In genomic region chr14:70641548-70642312, GRCh38 we compare ENCODE assay signal across 9 cellular contexts. TPM values are rescaled to one million over a fixed set of nuclear protein-coding genes. Genes with fewer than 3 reads are reported as not detected.
DNase-seq lines count a peak whose midpoint lies in the region; ATAC-seq and TF ChIP-seq lines count a peak whose summit lies in the region.
"Had no signal": no experiment of that assay in that cellular context is flagged by ENCODE, and none has a peak within 500 bp of the region (broad histone marks: within the 10 kb centered on the region; RNA-seq: fewer than 3 reads in every experiment).

TTC9 (plus strand) TSS chr14:70641916; CDS start chr14:70642130, 214 bp downstream.

- no peak within 1 kb of the TSS for H2BK20ac ChIP-seq in H9 (ENCODE audit: low read depth, low read length, poor library complexity, severe bottlenecking)

- no peak for TF ChIP-seq CTCF in CD8-positive, alpha-beta T cell (IDR thresholded peaks at IDR 0.05)
- TF ChIP-seq CTCF in H9 (conservative IDR thresholded peaks at IDR 0.05), result no peak
- no peak for TF ChIP-seq CTCF in upper lobe of left lung (IDR thresholded peaks at IDR 0.05)

- H3T11ph ChIP-seq in H9 (ENCODE audit: low read length), result no peak within 1 kb of the TSS

- peak within 1 kb of the TSS; percentile 99 for H3K4me3 Mint-ChIP-seq in CD8-positive, alpha-beta T cell
- peak within 1 kb of the TSS; percentile 87 to 97 for H3K4me3 Mint-ChIP-seq in H9
- H3K4me3 Mint-ChIP-seq in T-helper 1 cell treated with Interleukin-12 subunit alpha and Interleukin-12 subunit beta and Interleukin-4 antibody, amounts not matched to agents 30 μg/mL and 1 μg/mL, for 36 hours, result peak within 1 kb of the TSS; percentile 92

- no peak within 1 kb of the TSS for H4K8ac ChIP-seq in H9 (replicated peaks; ENCODE audit: insufficient read length, low read depth, low read length)

- no peak within 1 kb of the TSS for H3K23ac ChIP-seq in H9 (ENCODE audit: insufficient read length, low read depth, low read length)

- peaks cover 15% of the 10 kb centered on the region for H3K36me3 Mint-ChIP-seq in CD8-positive, alpha-beta T cell
- peaks cover 0 to 4% (median 3%) of the 10 kb centered on the region in 3 experiments; a peak in 4 of 7 replicates for H3K36me3 Mint-ChIP-seq in H9 (ENCODE audit: insufficient read depth in 1 of 3, low read depth in 3 of 3)
- peaks cover 10% of the 10 kb centered on the region for H3K36me3 Mint-ChIP-seq in T-helper 1 cell treated with Interleukin-12 subunit alpha and Interleukin-12 subunit beta and Interleukin-4 antibody, amounts not matched to agents 30 μg/mL and 1 μg/mL, for 36 hours (ENCODE audit: low read depth)

- no peak within 1 kb of the TSS for H2BK120ac ChIP-seq in H9 (ENCODE audit: low read depth, low read length, poor library complexity, severe bottlenecking)

- H3K23me2 ChIP-seq in H9 (ENCODE audit: insufficient read length, low read depth, low read length, poor library complexity, severe bottlenecking), result peaks cover 21% of the 10 kb centered on the region

- H3K9ac ChIP-seq in H9 (ENCODE audit: extremely low read depth, insufficient read length, low read length), result peak within 1 kb of the TSS; percentile 69

- H3K79me1 ChIP-seq in H9 (ENCODE audit: insufficient read depth, low read depth, low read length, poor library complexity, severe bottlenecking), result no peaks in the 10 kb centered on the region

- CTCF ChIA-PET in CD8-positive, alpha-beta T cell (lab: Charles Lee), result interaction anchor here (1.0 to 2.8 kb wide), 11 partner anchors 11 to 176 kb away, joined by 3 to 19 read pairs (median 6); no protein-coding TSS in a partner anchor

- intact Hi-C loops in CD8-positive, alpha-beta T cell (cut with DNase I, micrococcal nuclease), result loop anchor here (1.0 to 10.0 kb wide), 10 partner anchors 19 to 293 kb away; partner anchors contain the start of genes MED6 (in 2 of the 2), MAP3K9 (in 1 of the 2) and PCNX1 (in 1 of the 2)

- no CpG with 5 or more reads among the region's 106 CpGs for WGBS in H9 (ENCODE audit: extremely low coverage, insufficient read length, low lambda C conversion rate)
- WGBS in mesodermal cell (ENCODE audit: insufficient coverage in 2 of 2), 2 experiments, result 0 to 1% methylated on average over 62 to 80 of the region's 106 CpGs
- 0% methylated on average over 15 to 43 of the region's 106 CpGs for WGBS in upper lobe of left lung, 2 donors

- H3K36me3 ChIP-seq in CD8-positive, alpha-beta T cell (ENCODE audit: insufficient read depth, low read length), result no peaks in the 10 kb centered on the region
- H3K36me3 ChIP-seq in mesodermal cell (ENCODE audit: control insufficient read depth, insufficient read depth, low read length) (no peaks in the 10 kb centered on the region), upper lobe of left lung (no peaks in the 10 kb centered on the region)

- peak within 1 kb of the TSS; percentile 74 for H3K4me3 ChIP-seq in CD8-positive, alpha-beta T cell (ENCODE audit: low read depth, low read length)
- H3K4me3 ChIP-seq in mesodermal cell (ENCODE audit: extremely low read depth, insufficient read depth, low read length, poor library complexity, severe bottlenecking), result peak within 1 kb of the TSS; percentile 64
- peak within 1 kb of the TSS; percentile 69 to 84 (median 78) for H3K4me3 ChIP-seq in upper lobe of left lung

- H3K27me3 Mint-ChIP-seq in CD8-positive, alpha-beta T cell (ENCODE audit: low read depth), result no peaks in the 10 kb centered on the region
- no peaks in the 10 kb centered on the region for H3K27me3 Mint-ChIP-seq in H9 (ENCODE audit: low read depth)
- H3K27me3 Mint-ChIP-seq in T-helper 1 cell treated with Interleukin-12 subunit alpha and Interleukin-12 subunit beta and Interleukin-4 antibody, amounts not matched to agents 30 μg/mL and 1 μg/mL, for 36 hours (ENCODE audit: low read depth), result no peaks in the 10 kb centered on the region

- H3K27me3 ChIP-seq in CD8-positive, alpha-beta T cell (ENCODE audit: insufficient read depth, low read length), result no peaks in the 10 kb centered on the region
- H3K27me3 ChIP-seq in H9 (ENCODE audit: insufficient read depth, low read length), result no peaks in the 10 kb centered on the region
- H3K27me3 ChIP-seq in upper lobe of left lung, result peaks cover 0 to 12% (median 0%) of the 10 kb centered on the region in 4 donors

- no peak within 1 kb of the TSS for H2BK5ac ChIP-seq in H9 (ENCODE audit: insufficient read length, low read length)

- no peak for TF ChIP-seq EP300 in upper lobe of left lung (IDR thresholded peaks at IDR 0.05)

- H3K14ac ChIP-seq in H9 (ENCODE audit: insufficient read depth, low read length), result peak within 1 kb of the TSS; percentile 43

- H3K27ac ChIP-seq in CD8-positive, alpha-beta T cell (ENCODE audit: low read depth, low read length), result peak within 1 kb of the TSS; percentile 61
- H3K27ac ChIP-seq in H9 (ENCODE audit: insufficient read length, low read depth, low read length) (no peak within 1 kb of the TSS), mesodermal cell (ENCODE audit: low read depth, low read length, severe bottlenecking) (no peak within 1 kb of the TSS), upper lobe of left lung (peak within 1 kb of the TSS; percentile 57 to 79 (median 64))

- H3K27ac Mint-ChIP-seq in CD8-positive, alpha-beta T cell, result peak within 1 kb of the TSS; percentile 97
- peak within 1 kb of the TSS; percentile 54 to 96 (median 62); a peak in 5 of 7 replicates for H3K27ac Mint-ChIP-seq in H9
- peak within 1 kb of the TSS; percentile 86 for H3K27ac Mint-ChIP-seq in T-helper 1 cell treated with Interleukin-12 subunit alpha and Interleukin-12 subunit beta and Interleukin-4 antibody, amounts not matched to agents 30 μg/mL and 1 μg/mL, for 36 hours

- peak within 1 kb of the TSS; percentile 44 for H3K18ac ChIP-seq in H9 (ENCODE audit: insufficient read length, low read depth, low read length)

- peaks cover 40% of the 10 kb centered on the region for H3K4me1 ChIP-seq in CD8-positive, alpha-beta T cell (ENCODE audit: insufficient read depth, low read length)
- H3K4me1 ChIP-seq in H9 (ENCODE audit: insufficient read depth, low read length) (peaks cover 18% of the 10 kb centered on the region), mesodermal cell (ENCODE audit: control insufficient read depth, insufficient read depth, low read length, poor library complexity, severe bottlenecking) (peaks cover 8% of the 10 kb centered on the region), upper lobe of left lung (peaks cover 7 to 32% (median 13%) of the 10 kb centered on the region in 4 donors)

- POLR2A ChIA-PET in CD8-positive, alpha-beta T cell (lab: Charles Lee), result interaction anchor here (0.6 to 2.9 kb wide), 13 partner anchors 11 to 283 kb away, joined by 3 to 34 read pairs (median 3); partner anchors contain the start of genes MAP3K9 and MED6

- H3K79me2 ChIP-seq in H9 (ENCODE audit: insufficient read depth, low read length), result peaks cover 33% of the 10 kb centered on the region; the same call in 1 of the 2 replicates

- H2BK15ac ChIP-seq in H9 (ENCODE audit: low read depth, low read length), result no peak within 1 kb of the TSS

- H3K4me1 Mint-ChIP-seq in CD8-positive, alpha-beta T cell (ENCODE audit: low read depth), result peaks cover 58% of the 10 kb centered on the region
- peaks cover 48 to 49% of the 10 kb centered on the region in 2 experiments for H3K4me1 Mint-ChIP-seq in H9
- peaks cover 44% of the 10 kb centered on the region for H3K4me1 Mint-ChIP-seq in T-helper 1 cell treated with Interleukin-12 subunit alpha and Interleukin-12 subunit beta and Interleukin-4 antibody, amounts not matched to agents 30 μg/mL and 1 μg/mL, for 36 hours (ENCODE audit: low read depth)

- no peaks in the 10 kb centered on the region for H3K9me3 Mint-ChIP-seq in CD8-positive, alpha-beta T cell
- no peaks in the 10 kb centered on the region for H3K9me3 Mint-ChIP-seq in H9
- no peaks in the 10 kb centered on the region for H3K9me3 Mint-ChIP-seq in T-helper 1 cell treated with Interleukin-12 subunit alpha and Interleukin-12 subunit beta and Interleukin-4 antibody, amounts not matched to agents 30 μg/mL and 1 μg/mL, for 36 hours

- ATAC-seq in CD8-positive, alpha-beta T cell, result peak; percentile 18
- ATAC-seq in upper lobe of left lung (ENCODE audit: low FRiP score in 2 of 2) (peak; percentile 49 to 83), HG02623 (IDR thresholded peaks at IDR 0.05; ENCODE audit: unreplicated experiment) (no peak)

- no peaks in the 10 kb centered on the region for H4K20me1 ChIP-seq in H9 (ENCODE audit: control insufficient read depth, insufficient read depth, insufficient read length)

- H2AFZ ChIP-seq in H9 (ENCODE audit: low read length), result no peak within 1 kb of the TSS

- no peak within 1 kb of the TSS for H2AK5ac ChIP-seq in H9 (ENCODE audit: insufficient read length, low read length)

- H3K4ac ChIP-seq in H9 (ENCODE audit: low read depth, low read length), result no peak within 1 kb of the TSS

- peak in 2 of 7 experiments; percentile 17 to 33 for DNase-seq in CD8-positive, alpha-beta T cell
- peak; percentile 47 for DNase-seq in H9
- peak; percentile 72 for DNase-seq in ecto neural progenitor cell (ENCODE audit: low spot score)
- peak; percentile 25 to 92 for DNase-seq in upper lobe of left lung
- DNase-seq in T1000 (lab: John Stamatoyannopoulos, UW), result no peak

- no peaks in the 10 kb centered on the region for H3K9me3 ChIP-seq in CD8-positive, alpha-beta T cell (ENCODE audit: low read length)
- H3K9me3 ChIP-seq in H9 (ENCODE audit: control insufficient read depth, low read depth, low read length), result no peaks in the 10 kb centered on the region
- no peaks in the 10 kb centered on the region for H3K9me3 ChIP-seq in mesodermal cell (ENCODE audit: control insufficient read depth, low read length)
- no peaks in the 10 kb centered on the region for H3K9me3 ChIP-seq in upper lobe of left lung

- no peak for TF ChIP-seq POLR2A in upper lobe of left lung (IDR thresholded peaks at IDR 0.05)

- H3K56ac ChIP-seq in H9 (ENCODE audit: insufficient read length, low read depth, low read length), result no peak within 1 kb of the TSS

- no peak within 1 kb of the TSS for H2BK12ac ChIP-seq in H9 (ENCODE audit: insufficient read length, low read depth, low read length)

- no peak within 1 kb of the TSS for H4K5ac ChIP-seq in H9 (ENCODE audit: insufficient read length, low read depth, low read length)

- peak within 1 kb of the TSS; percentile 99 for H3K4me2 ChIP-seq in H9 (ENCODE audit: insufficient read depth, insufficient read length, low read length)

- no peak within 1 kb of the TSS for H4K91ac ChIP-seq in H9 (ENCODE audit: insufficient read length, low read depth, low read length)

RNA-seq across cellular contexts. Expression of gene TTC9, which starts in this region (rescaled TPM):
- total RNA-seq in CD8-positive, alpha-beta T cell, result 1 to 10 TPM; 5.4 TPM
- total RNA-seq in H9 (2021) (17.4 and 17.7 TPM in 2 replicates), upper lobe of left lung (1 to 10 TPM; 3.1 to 8.6 (median 6.2) TPM)
- 4.6 TPM for polyA plus RNA-seq in mesodermal cell (2013, experiment 1 of 2)
- polyA plus RNA-seq in mesodermal cell (2013, experiment 2 of 2), result 2.9 TPM
- total RNA-seq: RPMI7951 had no signal

Comparison
In these comparisons a context has a peak if more than half of its experiments do, and no peak if none do; other contexts are left out.
1. H3K27ac ChIP-seq: peak in CD8-positive, alpha-beta T cell (single experiment) and upper lobe of left lung (4 of 4); none in H9 (single experiment) and mesodermal cell (single experiment).
2. Peak in every context shown above with its lines, with median percentiles within 50 percentile points of each other: H3K4me3 ChIP-seq, H3K27ac Mint-ChIP-seq and H3K4me3 Mint-ChIP-seq.